Comparison of ENCODE assay signal across 9 cellular contexts in genomic region chr6:27893836-27894807, GRCh38. TPM values are rescaled to one million over a fixed set of nuclear protein-coding genes. Genes with fewer than 3 reads are reported as not detected.
DNase-seq lines count a peak whose midpoint lies in the region; ATAC-seq and TF ChIP-seq lines count a peak whose summit lies in the region.
"Had no signal": no experiment of that assay in that cellular context is flagged by ENCODE, and none has a peak within 500 bp of the region (broad histone marks: within the 10 kb centered on the region; RNA-seq: fewer than 3 reads in every experiment).

No MANE protein-coding gene starts in this region.

- no peak for ATAC-seq in HG03460 (IDR thresholded peaks at IDR 0.05; ENCODE audit: unreplicated experiment)

- peak overlapping the region; percentile 79 for H3K27ac ChIP-seq in CD8-positive, alpha-beta memory T cell (ENCODE audit: low read depth, low read length)

- no peaks in the 10 kb centered on the region for H3K9me3 ChIP-seq in CD8-positive, alpha-beta memory T cell (ENCODE audit: low read length)
- no peaks in the 10 kb centered on the region for H3K9me3 ChIP-seq in mononuclear cell (ENCODE audit: low read depth, low read length)

- H3K27me3 Mint-ChIP-seq in CD8-positive, alpha-beta memory T cell: peaks cover 0 to 2% of the 10 kb centered on the region in 2 donors

- peaks cover 0 to 12% (median 0%) of the 10 kb centered on the region in 3 donors for H3K36me3 Mint-ChIP-seq in CD8-positive, alpha-beta memory T cell

- H3K9me3 Mint-ChIP-seq in CD8-positive, alpha-beta memory T cell: peaks cover 0 to 8% (median 0%) of the 10 kb centered on the region in 5 donors

- peak overlapping the region; percentile 82 for H3K4me3 ChIP-seq in CD8-positive, alpha-beta memory T cell (ENCODE audit: low read length)
- H3K4me3 ChIP-seq in epithelial cell of proximal tubule (ENCODE audit: low read depth, low read length) (peak overlapping the region; percentile 71), mononuclear cell (ENCODE audit: low read length) (peak overlapping the region; percentile 84)

- no peaks in the 10 kb centered on the region for H3K36me3 ChIP-seq in CD8-positive, alpha-beta memory T cell (ENCODE audit: insufficient read depth, low read length)

- H3K27me3 ChIP-seq in CD8-positive, alpha-beta memory T cell (ENCODE audit: insufficient read depth, low read length, poor library complexity, severe bottlenecking): no peaks in the 10 kb centered on the region
- no peaks in the 10 kb centered on the region for H3K27me3 ChIP-seq in mononuclear cell (ENCODE audit: insufficient read depth, low read length)

- CTCF ChIA-PET in CD8-positive, alpha-beta memory T cell (lab: Charles Lee): interaction anchor here (0.7 to 7.2 kb wide), 35 partner anchors 8 to 1891 kb away, joined by 3 to 229 read pairs (median 4); partner anchors contain the start of gene ZNF184

- peaks cover 29 to 40% (median 39%) of the 10 kb centered on the region in 3 donors for H3K4me1 Mint-ChIP-seq in CD8-positive, alpha-beta memory T cell

- DNase-seq in CD8-positive, alpha-beta memory T cell: peak; percentile 58 to 82 (median 77)
- peak in 65 of 76 experiments; percentile 68 to 97 (median 90) for DNase-seq in HUDEP-2 (lab: John Stamatoyannopoulos, UW; ENCODE audit: unreplicated experiment in 76 of 76)
- DNase-seq in NOMO-1 treated with dmso at 0.1 percent for 144 hours (lab: John Stamatoyannopoulos, UW; ENCODE audit: unreplicated experiment): peak; percentile 88
- DNase-seq in activated T-cell treated with anti-CD3 and anti-CD28 coated beads for 4 hours: peak; percentile 64
- DNase-seq in epithelial cell of proximal tubule (ENCODE audit: low read depth): peak; percentile 79
- peak; percentile 48 to 55 for DNase-seq in stimulated activated CD8-positive, alpha-beta memory T cell treated with anti-CD3 and anti-CD28 coated beads, Interleukin-7, amount 100 ng/mL, for 1 hour (ENCODE audit: low read depth in 2 of 2)

- H3K27ac Mint-ChIP-seq in CD8-positive, alpha-beta memory T cell: peak overlapping the region in 2 of 8 donors; percentile 97

- H3K4me1 ChIP-seq in CD8-positive, alpha-beta memory T cell (ENCODE audit: insufficient read depth, low read length): peaks cover 19% of the 10 kb centered on the region
- H3K4me1 ChIP-seq in mononuclear cell (ENCODE audit: insufficient read depth, low read length): peaks cover 57% of the 10 kb centered on the region

- no peak overlapping the region for H3K4me3 Mint-ChIP-seq in CD8-positive, alpha-beta memory T cell

- POLR2A ChIA-PET in CD8-positive, alpha-beta memory T cell (lab: Charles Lee): interaction anchor here (0.5 to 8.1 kb wide), 41 partner anchors 11 to 1901 kb away, joined by 3 to 623 read pairs (median 6); partner anchors contain the start of genes GPX5 and ZNF184

- TF ChIP-seq CTCF in epithelial cell of proximal tubule (conservative IDR thresholded peaks at IDR 0.05; ENCODE audit: low read depth, low read length): no peak

RNA-seq across cellular contexts. Expression of gene OR2B2, which starts 18.1 kb away (rescaled TPM):
- total RNA-seq in CD8-positive, alpha-beta memory T cell: not detected
- not detected for polyA plus RNA-seq in CD8-positive, alpha-beta memory T cell
- not detected in 2 replicates for total RNA-seq in epithelial cell of proximal tubule
- not detected for total RNA-seq in mononuclear cell
- total RNA-seq: T-helper 2 cell treated with Interferon-gamma antibody and Interleukin-4, amounts not matched to agents 100 ng/mL and 5 ng/mL, for 36 hours had no signal
